ENCODE assay signal across 2 cellular contexts in genomic region chr21:16320110-16320509, GRCh38.
TF ChIP-seq lines count a peak whose summit lies in the region.

No MANE protein-coding gene starts in this region.

TF ChIP-seq in HepG2, 621 proteins besides CTCF, POLR2A, EP300 and RAD21:
- TF ChIP-seq ZNF598 (CRISPR knock-in tag; IDR thresholded peaks at IDR 0.05; ENCODE audit: borderline replicate concordance) (no peak), ZNF629 (CRISPR knock-in tag; conservative IDR thresholded peaks at IDR 0.05) (no peak), MAFK (conservative IDR thresholded peaks at IDR 0.05 in 1 of 2, IDR thresholded peaks at IDR 0.05 in 1 of 2; ENCODE audit: low read length in 2 of 2) (peak; percentile 76 to 95), MAFF (IDR thresholded peaks at IDR 0.05; ENCODE audit: low read depth, low read length) (peak; percentile 87), SALL2 (CRISPR knock-in tag; IDR thresholded peaks at IDR 0.05) (no peak), ZNF772 (CRISPR knock-in tag; IDR thresholded peaks at IDR 0.05) (no peak), ZNF3 (CRISPR knock-in tag; IDR thresholded peaks at IDR 0.05) (no peak)
TF ChIP-seq in HepG2: peak in this region for 2.

TF ChIP-seq in H1, 55 proteins besides CTCF, POLR2A, EP300 and RAD21:
- TF ChIP-seq MAFK (IDR thresholded peaks at IDR 0.05; ENCODE audit: low read depth, low read length) (peak; percentile 61; the same call in 1 of the 2 replicates), E2F6 (IDR thresholded peaks at IDR 0.05) (no peak)
TF ChIP-seq in H1: peak in this region for 1.
